ENCODE assay signal across 13 cellular contexts in the genomic region with DNA sequence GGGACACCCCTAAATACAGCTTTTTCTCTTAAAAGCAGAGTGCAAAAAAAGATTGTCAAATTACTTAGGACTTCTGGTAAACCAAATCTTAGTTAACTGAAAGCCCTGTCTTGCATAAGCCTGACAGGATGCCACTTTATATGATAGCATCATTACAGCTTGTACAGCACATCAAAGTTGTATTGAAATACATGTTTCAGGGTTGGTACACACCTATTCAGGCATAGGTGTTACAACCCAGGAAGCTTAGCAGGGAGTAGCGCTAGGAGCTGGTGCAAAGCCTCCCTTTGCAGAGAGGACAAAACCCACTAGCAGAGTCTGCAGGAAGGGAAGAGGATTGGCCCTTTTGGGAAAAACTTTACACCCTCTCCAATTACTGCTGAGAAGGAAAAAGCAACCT.
DNase-seq lines count a peak whose midpoint lies in the region; ATAC-seq, FAIRE-seq and TF ChIP-seq lines count a peak whose summit lies in the region.
"Had no signal": no experiment of that assay in that cellular context is flagged by ENCODE, and none has a peak within 500 bp of the region (broad histone marks: within the 10 kb centered on the region; RNA-seq: fewer than 3 reads in every experiment).

No MANE protein-coding gene starts in this region.

- BruUV-seq in HCT116 (replicated peaks; lab: Mats Ljungman, UMichigan) (no TSS peak), HepG2 (replicated peaks; lab: Mats Ljungman, UMichigan) (no TSS peak)

- DNase-seq in CD14-positive monocyte (ENCODE audit: low spot score) (no peak), HCT116 (ENCODE audit: low read depth, low spot score) (no peak), neural crest cell (ENCODE audit: low read depth, low spot score) (no peak), HepG2 (ENCODE audit: low spot score) (no peak), NCI-H2171 treated with DMSO at 0.1 percent for 48 hours (lab: John Stamatoyannopoulos, UW) (no peak)
- DNase-seq in activated naive CD8-positive, alpha-beta T cell treated with anti-CD3 and anti-CD28 coated beads, Interleukin-2, amount 10 ng/mL, durations not matched to agents 7 days and 5 days = no peak
- DNase-seq: activated effector memory CD4-positive, alpha-beta T cell treated with Interleukin-2 at 50 U/mL for 16 hours; NCI-H1105; T-helper 9 cell had no signal

- TF ChIP-seq POLR2A in HCT116 (IDR thresholded peaks at IDR 0.05; ENCODE audit: borderline replicate concordance, extremely low read depth, insufficient read depth, insufficient read length) (no peak), HepG2 (IDR thresholded peaks at IDR 0.05; ENCODE audit: insufficient read depth in 1 of 2, low read depth in 2 of 2, low read length in 2 of 2) (no peak)

- no peaks in the 10 kb centered on the region for H3K27me3 ChIP-seq in HCT116 (ENCODE audit: insufficient read depth, low read length)
- H3K27me3 ChIP-seq in HepG2 (ENCODE audit: control insufficient read depth in 1 of 2, insufficient read depth in 2 of 2, low read length in 2 of 2) = no peaks in the 10 kb centered on the region
- H3K27me3 ChIP-seq: left lung had no signal

- peak overlapping the region in 1 of 2 donors; percentile 76 for H3K4me3 Mint-ChIP-seq in CD14-positive monocyte
- H3K4me3 Mint-ChIP-seq in activated naive CD8-positive, alpha-beta T cell treated with anti-CD3 and anti-CD28 coated beads, Interleukin-2, amount 10 ng/mL, durations not matched to agents 7 days and 5 days = peak overlapping the region; percentile 82
- no peak overlapping the region for H3K4me3 Mint-ChIP-seq in neural crest cell

- in situ Hi-C loops in HepG2 (cut with HindIII; ENCODE audit: extremely low pct_ligation_motif_present, low pct_unique_long_range_greater_than_20kb) = no loop called here

- H3K27ac ChIP-seq in HCT116 (ENCODE audit: low read depth, low read length) (peak overlapping the region; percentile 6; the same call in 1 of the 2 replicates), HepG2 (ENCODE audit: extremely low read length, insufficient read depth, low read length) (no peak overlapping the region)

- H3K9me3 ChIP-seq in HCT116 (ENCODE audit: control insufficient read depth in 1 of 2, insufficient read depth in 1 of 2, low read depth in 1 of 2, low read length in 2 of 2) = no peaks in the 10 kb centered on the region
- H3K9me3 ChIP-seq in HepG2 (ENCODE audit: low read length) = no peaks in the 10 kb centered on the region
- H3K9me3 ChIP-seq: left lung had no signal

- H3K9ac ChIP-seq in HCT116 (ENCODE audit: low read length) (no peak overlapping the region), HepG2 (ENCODE audit: insufficient read depth, low read depth, low read length) (no peak overlapping the region)

- FAIRE-seq in HepG2 (lab: Jason Lieb, UNC) = no peak
- FAIRE-seq: D721Med had no signal

- CTCF ChIA-PET in HCT116 (lab: Charles Lee) = interaction anchor here (0.8 to 1.7 kb wide), 4 partner anchors 75 to 229 kb away, joined by 3 to 6 read pairs (median 3); no protein-coding TSS in a partner anchor
- CTCF ChIA-PET in HepG2 (lab: Yijun Ruan, JAX; ENCODE audit: low intra/inter-chr PET ratio, low total read pairs) = no interaction called here

- H3K36me3 Mint-ChIP-seq in CD14-positive monocyte = no peaks in the 10 kb centered on the region
- peaks cover 4% of the 10 kb centered on the region for H3K36me3 Mint-ChIP-seq in activated naive CD8-positive, alpha-beta T cell treated with anti-CD3 and anti-CD28 coated beads, Interleukin-2, amount 10 ng/mL, durations not matched to agents 7 days and 5 days
- H3K36me3 Mint-ChIP-seq in neural crest cell (ENCODE audit: low read depth) = no peaks in the 10 kb centered on the region

- peak overlapping the region; percentile 9; the same call in 1 of the 2 replicates for H3K4me2 ChIP-seq in HCT116 (ENCODE audit: low read length)
- no peak overlapping the region for H3K4me2 ChIP-seq in HepG2 (ENCODE audit: low read depth, low read length)

- H3K36me3 ChIP-seq in HCT116 (ENCODE audit: control insufficient read depth in 1 of 2, insufficient read depth in 2 of 2, low read length in 2 of 2) = no peaks in the 10 kb centered on the region
- H3K36me3 ChIP-seq in HepG2 (replicated peaks in 1 of 2; ENCODE audit: control insufficient read depth in 1 of 2, insufficient read depth in 2 of 2, low read length in 2 of 2) = no peaks in the 10 kb centered on the region
- H3K36me3 ChIP-seq: left lung had no signal

- TF ChIP-seq CTCF in CD14-positive monocyte (IDR thresholded peaks at IDR 0.05) (no peak), HCT116 (IDR thresholded peaks at IDR 0.05 in 2 of 3, conservative IDR thresholded peaks at IDR 0.05 in 1 of 3; ENCODE audit: borderline replicate concordance in 1 of 3, insufficient read depth in 1 of 3, low read depth in 2 of 3, low read length in 2 of 3) (no peak), neural crest cell (conservative IDR thresholded peaks at IDR 0.05) (no peak), HepG2 (CRISPR knock-in tag; IDR thresholded peaks at IDR 0.05) (no peak)

- H3K4me3 ChIP-seq in HCT116 (replicated peaks in 1 of 2; ENCODE audit: low read depth in 1 of 2, low read length in 2 of 2) = no peak overlapping the region
- H3K4me3 ChIP-seq in HepG2 (replicated peaks in 1 of 3; ENCODE audit: insufficient read depth in 1 of 3, low read depth in 2 of 3, low read length in 3 of 3) = no peak overlapping the region
- H3K4me3 ChIP-seq: left lung had no signal

- POLR2A ChIA-PET in HCT116 (lab: Charles Lee) = interaction anchor here (0.6 to 3.0 kb wide), 5 partner anchors 25 to 659 kb away, joined by 3 to 12 read pairs (median 4); no protein-coding TSS in a partner anchor
- POLR2A ChIA-PET in activated naive CD8-positive, alpha-beta T cell treated with anti-CD3 and anti-CD28 coated beads, Interleukin-2, amount 10 ng/mL, durations not matched to agents 7 days and 5 days (lab: Charles Lee) = interaction anchor here (0.6 to 3.7 kb wide), 10 partner anchors 27 to 650 kb away, joined by 3 to 33 read pairs (median 4); a partner anchor contains a TSS
- POLR2A ChIA-PET in HepG2 (lab: Yijun Ruan, JAX) = no interaction called here

- H4K20me1 ChIP-seq in HCT116 (ENCODE audit: insufficient read depth) (no peaks in the 10 kb centered on the region), HepG2 (ENCODE audit: insufficient read depth, low read length) (no peaks in the 10 kb centered on the region)

- no peaks in the 10 kb centered on the region for H3K9me2 ChIP-seq in HCT116 (ENCODE audit: insufficient read depth)

- H2AFZ ChIP-seq in HCT116 (ENCODE audit: low read depth, low read length, poor library complexity, severe bottlenecking) (no peak overlapping the region), HepG2 (ENCODE audit: low read length) (no peak overlapping the region)

- no peak for TF ChIP-seq EP300 in HepG2 (IDR thresholded peaks at IDR 0.05; ENCODE audit: low read depth in 2 of 2, low read length in 2 of 2)
- TF ChIP-seq EP300 in HepG2 (CRISPR knock-in tag; IDR thresholded peaks at IDR 0.05; ENCODE audit: borderline replicate concordance) = no peak

- H3K4me1 ChIP-seq in HCT116 (ENCODE audit: control insufficient read depth in 1 of 2, insufficient read depth in 2 of 2, low read length in 2 of 2) = peaks cover 39 to 77% of the 10 kb centered on the region in 2 experiments
- no peaks in the 10 kb centered on the region for H3K4me1 ChIP-seq in HepG2 (ENCODE audit: insufficient read depth, low read length)

- TF ChIP-seq RAD21 in HCT116 (IDR thresholded peaks at IDR 0.05; ENCODE audit: low read depth) = no peak
- no peak for TF ChIP-seq RAD21 in HepG2 (CRISPR knock-in tag; IDR thresholded peaks at IDR 0.05)

- no peaks in the 10 kb centered on the region for H3K9me3 Mint-ChIP-seq in CD14-positive monocyte
- H3K9me3 Mint-ChIP-seq in activated naive CD8-positive, alpha-beta T cell treated with anti-CD3 and anti-CD28 coated beads, Interleukin-2, amount 10 ng/mL, durations not matched to agents 7 days and 5 days = peaks cover 1% of the 10 kb centered on the region
- H3K9me3 Mint-ChIP-seq in neural crest cell = no peaks in the 10 kb centered on the region

- H3K27ac Mint-ChIP-seq in CD14-positive monocyte = peak overlapping the region in 5 of 7 donors; percentile 81 to 88 (median 82)
- H3K27ac Mint-ChIP-seq in activated naive CD8-positive, alpha-beta T cell treated with anti-CD3 and anti-CD28 coated beads, Interleukin-2, amount 10 ng/mL, durations not matched to agents 7 days and 5 days = peak overlapping the region; percentile 91
- H3K27ac Mint-ChIP-seq in neural crest cell (ENCODE audit: unreplicated experiment) = peak overlapping the region; percentile 53

- ATAC-seq in HCT116 (no peak), HepG2 (no peak), HG03469 (IDR thresholded peaks at IDR 0.05; ENCODE audit: unreplicated experiment) (no peak), GM21447 (IDR thresholded peaks at IDR 0.05; ENCODE audit: unreplicated experiment) (no peak)
- ATAC-seq in activated naive CD8-positive, alpha-beta T cell treated with anti-CD3 and anti-CD28 coated beads, Interleukin-2, amount 10 ng/mL, durations not matched to agents 7 days and 5 days (ENCODE audit: low read depth) = peak; percentile 69
- ATAC-seq: left lung had no signal

- no peaks in the 10 kb centered on the region for H3K79me2 ChIP-seq in HCT116 (ENCODE audit: insufficient read depth, low read length)
- H3K79me2 ChIP-seq in HepG2 (ENCODE audit: insufficient read depth, low read length) = no peaks in the 10 kb centered on the region

- RAD21 ChIA-PET in HCT116 (lab: Charles Lee; ENCODE audit: low non-redundant PET in 1 of 2, low total read pairs in 2 of 2, uncharacterized antibody in 2 of 2, unreplicated experiment in 2 of 2) = no interaction called here

- peaks cover 80% of the 10 kb centered on the region for H3K4me1 Mint-ChIP-seq in CD14-positive monocyte
- peaks cover 82% of the 10 kb centered on the region for H3K4me1 Mint-ChIP-seq in activated naive CD8-positive, alpha-beta T cell treated with anti-CD3 and anti-CD28 coated beads, Interleukin-2, amount 10 ng/mL, durations not matched to agents 7 days and 5 days
- peaks cover 71% of the 10 kb centered on the region for H3K4me1 Mint-ChIP-seq in neural crest cell

- 7% methylated on average over 1 of the region's 1 CpG for WGBS in HepG2 (ENCODE audit: low lambda C conversion rate)

- H3K27me3 Mint-ChIP-seq in CD14-positive monocyte (ENCODE audit: low read depth in 3 of 3) = no peaks in the 10 kb centered on the region
- H3K27me3 Mint-ChIP-seq in activated naive CD8-positive, alpha-beta T cell treated with anti-CD3 and anti-CD28 coated beads, Interleukin-2, amount 10 ng/mL, durations not matched to agents 7 days and 5 days = no peaks in the 10 kb centered on the region
- no peaks in the 10 kb centered on the region for H3K27me3 Mint-ChIP-seq in neural crest cell (ENCODE audit: low read depth)

- intact Hi-C loops in CD14-positive monocyte (cut with micrococcal nuclease) = no loop called here
- intact Hi-C loops in HCT116 (cut with micrococcal nuclease) = no loop called here
- intact Hi-C loops in HepG2 (cut with micrococcal nuclease; ENCODE audit: unreplicated experiment) = no loop called here

TF ChIP-seq in HCT116, 20 proteins besides CTCF, POLR2A, EP300 and RAD21:
- no peak for TF ChIP-seq EZH2 (IDR thresholded peaks at IDR 0.05)

TF ChIP-seq in HepG2, 621 proteins besides CTCF, POLR2A, EP300 and RAD21 (continues in another document):
- TF ChIP-seq CBFB (CRISPR knock-in tag; IDR thresholded peaks at IDR 0.05) (no peak), TSC22D2 (CRISPR knock-in tag; IDR thresholded peaks at IDR 0.05; ENCODE audit: borderline replicate concordance) (no peak)
